20 cellular contexts compared by ENCODE assay signal in genomic region chr5:65077653-65078052, GRCh38.
A peak's percentile ranks its signal among the peaks of the same experiment; 100 is the strongest.
DNase-seq lines count a peak whose midpoint lies in the region; ATAC-seq, FAIRE-seq and TF ChIP-seq lines count a peak whose summit lies in the region.
"Had no signal": no experiment of that assay in that cellular context is flagged by ENCODE, and none has a peak within 500 bp of the region (broad histone marks: within the 10 kb centered on the region; RNA-seq: fewer than 3 reads in every experiment).

No MANE protein-coding gene starts in this region.

- H4K8ac ChIP-seq in H9 (replicated peaks; ENCODE audit: insufficient read length, low read depth, low read length) = no peak overlapping the region
- no peak overlapping the region for H4K8ac ChIP-seq in neuronal stem cell (ENCODE audit: low read depth, low read length)

- H3K4me1 Mint-ChIP-seq in H9 (peaks cover 30 to 34% of the 10 kb centered on the region in 2 experiments), astrocyte (ENCODE audit: low read depth, unreplicated experiment) (peaks cover 64% of the 10 kb centered on the region)
- peaks cover 19% of the 10 kb centered on the region for H3K4me1 Mint-ChIP-seq in activated CD8-positive, alpha-beta T cell treated with anti-CD3 and anti-CD28 coated beads, Interleukin-2, amount 10 ng/mL, durations not matched to agents 7 days and 5 days (ENCODE audit: low read depth)

- FAIRE-seq in astrocyte (lab: Jason Lieb, UNC) = no peak
- FAIRE-seq: GM12878, HTR-8/SVneo had no signal

- WGBS in H9 (ENCODE audit: extremely low coverage, insufficient read length, low lambda C conversion rate) = no CpG with 5 or more reads among the region's 4 CpGs
- WGBS in neuronal stem cell (ENCODE audit: extremely low coverage in 2 of 2, insufficient read length in 2 of 2, insufficient replicate concordance in 1 of 2), 2 donors = no CpG with 5 or more reads among the region's 4 CpGs

- no peak overlapping the region for H2BK20ac ChIP-seq in H9 (ENCODE audit: low read depth, low read length, poor library complexity, severe bottlenecking)

- H3K14ac ChIP-seq in H9 (ENCODE audit: insufficient read depth, low read length) (no peak overlapping the region), neuronal stem cell (ENCODE audit: low read length) (no peak overlapping the region)

- H3K9ac ChIP-seq in H9 (ENCODE audit: extremely low read depth, insufficient read length, low read length) (no peak overlapping the region), astrocyte (ENCODE audit: low read length) (no peak overlapping the region), iPS-18a (ENCODE audit: low read length) (peak overlapping the region; percentile 19), neuronal stem cell (ENCODE audit: low read depth, low read length, poor library complexity) (no peak overlapping the region)
- H3K9ac ChIP-seq: BLaER1 treated with 17β-estradiol and CSF1 and Interleukin-3, amounts not matched to agents 10 nM and 100 nM; SK-N-SH had no signal

- H3K79me2 ChIP-seq in H9 (ENCODE audit: insufficient read depth, low read length) (no peaks in the 10 kb centered on the region), astrocyte (ENCODE audit: insufficient read depth, low read length) (no peaks in the 10 kb centered on the region)

- H3K9me3 ChIP-seq in H9 (ENCODE audit: control insufficient read depth, low read depth, low read length) = no peaks in the 10 kb centered on the region
- no peaks in the 10 kb centered on the region for H3K9me3 ChIP-seq in astrocyte (ENCODE audit: insufficient read depth, low read depth, low read length)
- no peaks in the 10 kb centered on the region for H3K9me3 ChIP-seq in iPS-18a (ENCODE audit: control insufficient read depth, low read depth, low read length)
- H3K9me3 ChIP-seq in neuronal stem cell (replicated peaks in 1 of 2; ENCODE audit: control insufficient read depth in 2 of 2, insufficient read depth in 1 of 2, low read depth in 1 of 2, low read length in 2 of 2) = no peaks in the 10 kb centered on the region
- H3K9me3 ChIP-seq: BLaER1 treated with 17β-estradiol and CSF1 and Interleukin-3, amounts not matched to agents 10 nM and 100 nM; HAP-1; SK-N-SH had no signal

- H3K27ac Mint-ChIP-seq in H9 = peak overlapping the region in 1 of 3 experiments; percentile 57; a peak in 2 of 7 replicates
- H3K27ac Mint-ChIP-seq in astrocyte (ENCODE audit: unreplicated experiment) = peak overlapping the region; percentile 98
- no peak overlapping the region for H3K27ac Mint-ChIP-seq in activated CD8-positive, alpha-beta T cell treated with anti-CD3 and anti-CD28 coated beads, Interleukin-2, amount 10 ng/mL, durations not matched to agents 7 days and 5 days
- H3K27ac Mint-ChIP-seq: CD8-positive, alpha-beta T cell had no signal

- H3T11ph ChIP-seq in H9 (ENCODE audit: low read length) = peak overlapping the region; percentile 36

- no peak overlapping the region for H3K18ac ChIP-seq in H9 (ENCODE audit: insufficient read length, low read depth, low read length)
- no peak overlapping the region for H3K18ac ChIP-seq in neuronal stem cell (ENCODE audit: low read length)

- H4K91ac ChIP-seq in H9 (ENCODE audit: insufficient read length, low read depth, low read length) (no peak overlapping the region), neuronal stem cell (ENCODE audit: low read depth, low read length, poor library complexity) (no peak overlapping the region)

- H3K36me3 Mint-ChIP-seq in H9 (ENCODE audit: insufficient read depth in 1 of 3, low read depth in 3 of 3) = no peaks in the 10 kb centered on the region
- no peaks in the 10 kb centered on the region for H3K36me3 Mint-ChIP-seq in astrocyte (ENCODE audit: low read depth, unreplicated experiment)
- no peaks in the 10 kb centered on the region for H3K36me3 Mint-ChIP-seq in activated CD8-positive, alpha-beta T cell treated with anti-CD3 and anti-CD28 coated beads, Interleukin-2, amount 10 ng/mL, durations not matched to agents 7 days and 5 days (ENCODE audit: low read depth)
- H3K36me3 Mint-ChIP-seq: CD8-positive, alpha-beta T cell had no signal

- H3K4me3 Mint-ChIP-seq in H9 (no peak overlapping the region), astrocyte (ENCODE audit: unreplicated experiment) (no peak overlapping the region)
- H3K4me3 Mint-ChIP-seq in activated CD8-positive, alpha-beta T cell treated with anti-CD3 and anti-CD28 coated beads, Interleukin-2, amount 10 ng/mL, durations not matched to agents 7 days and 5 days = no peak overlapping the region
- H3K4me3 Mint-ChIP-seq: CD8-positive, alpha-beta T cell had no signal

- no peak overlapping the region for H4K5ac ChIP-seq in H9 (ENCODE audit: insufficient read length, low read depth, low read length)

- H2BK15ac ChIP-seq in H9 (ENCODE audit: low read depth, low read length) (no peak overlapping the region), neuronal stem cell (ENCODE audit: low read length) (no peak overlapping the region)

- H3K4me1 ChIP-seq in H9 (ENCODE audit: insufficient read depth, low read length) = no peaks in the 10 kb centered on the region; the same call in 1 of the 2 replicates
- peaks cover 3% of the 10 kb centered on the region for H3K4me1 ChIP-seq in astrocyte (ENCODE audit: insufficient read depth, low read length)
- H3K4me1 ChIP-seq in iPS-18a (ENCODE audit: control insufficient read depth, low read depth, low read length) = peaks cover 38% of the 10 kb centered on the region
- peaks cover 0 to 5% of the 10 kb centered on the region in 2 donors for H3K4me1 ChIP-seq in neuronal stem cell (ENCODE audit: control insufficient read depth in 2 of 2, insufficient read depth in 1 of 2, low read depth in 1 of 2, low read length in 2 of 2)
- H3K4me1 ChIP-seq: HAP-1 had no signal

- H3K4ac ChIP-seq in H9 (ENCODE audit: low read depth, low read length) (no peak overlapping the region), neuronal stem cell (ENCODE audit: low read length) (no peak overlapping the region)

- CTCF ChIA-PET in activated CD8-positive, alpha-beta T cell treated with anti-CD3 and anti-CD28 coated beads, Interleukin-2, amount 10 ng/mL, durations not matched to agents 7 days and 5 days (lab: Charles Lee) = interaction anchor here (0.7 to 1.9 kb wide), 4 partner anchors 10 to 405 kb away, joined by 3 to 7 read pairs (median 4); no protein-coding TSS in a partner anchor

- H3K4me3 ChIP-seq in astrocyte (ENCODE audit: insufficient read depth, low read depth, low read length) (no peak overlapping the region), iPS-18a (ENCODE audit: low read length) (no peak overlapping the region), neuronal stem cell (ENCODE audit: low read length in 2 of 2) (no peak overlapping the region)
- H3K4me3 ChIP-seq: BLaER1 treated with 17β-estradiol and CSF1 and Interleukin-3, amounts not matched to agents 10 nM and 100 nM; GM12878; HAP-1 had no signal

- no peaks in the 10 kb centered on the region for H3K27me3 ChIP-seq in H9 (ENCODE audit: insufficient read depth, low read length)
- H3K27me3 ChIP-seq in astrocyte (ENCODE audit: insufficient read depth, low read length) = no peaks in the 10 kb centered on the region
- no peaks in the 10 kb centered on the region for H3K27me3 ChIP-seq in iPS-18a (ENCODE audit: control insufficient read depth, insufficient read depth, low read length)
- no peaks in the 10 kb centered on the region for H3K27me3 ChIP-seq in neuronal stem cell (ENCODE audit: control insufficient read depth in 3 of 3, insufficient read depth in 3 of 3, low read depth in 1 of 3, low read length in 3 of 3)

- H3K79me1 ChIP-seq in H9 (ENCODE audit: insufficient read depth, low read depth, low read length, poor library complexity, severe bottlenecking) = no peaks in the 10 kb centered on the region
- no peaks in the 10 kb centered on the region for H3K79me1 ChIP-seq in neuronal stem cell (ENCODE audit: low read depth, low read length)

- no peak overlapping the region for H2AK5ac ChIP-seq in H9 (ENCODE audit: insufficient read length, low read length)
- H2AK5ac ChIP-seq in neuronal stem cell (ENCODE audit: low read depth, low read length) = no peak overlapping the region

- in situ Hi-C loops in GM13977 (cut with MboI; ENCODE audit: low pct_unique_long_range_greater_than_20kb, low sequenced_read_pairs, unreplicated experiment) = loop anchor here (25.0 kb wide), 1 partner anchor 410 kb away; the partner anchor contains the start of gene ADAMTS6

- H4K20me1 ChIP-seq in H9 (ENCODE audit: control insufficient read depth, insufficient read depth, insufficient read length) (no peaks in the 10 kb centered on the region), astrocyte (ENCODE audit: insufficient read depth, low read length) (no peaks in the 10 kb centered on the region)
- H4K20me1 ChIP-seq: BLaER1 treated with 17β-estradiol and CSF1 and Interleukin-3, amounts not matched to agents 10 nM and 100 nM had no signal

- no peaks in the 10 kb centered on the region for H3K23me2 ChIP-seq in H9 (ENCODE audit: insufficient read length, low read depth, low read length, poor library complexity, severe bottlenecking)

- no peak overlapping the region for H2BK120ac ChIP-seq in H9 (ENCODE audit: low read depth, low read length, poor library complexity, severe bottlenecking)
- H2BK120ac ChIP-seq in neuronal stem cell (ENCODE audit: low read depth, low read length) = no peak overlapping the region

- DNase-seq in H9 = no peak
- DNase-seq in astrocyte (ENCODE audit: low read depth) = no peak
- no peak for DNase-seq in neuronal stem cell (ENCODE audit: low spot score)
- no peak for DNase-seq in activated CD8-positive, alpha-beta T cell treated with anti-CD3 and anti-CD28 coated beads, Interleukin-2, amount 10 ng/mL, durations not matched to agents 7 days and 5 days
- DNase-seq in GM13977 (ENCODE audit: low spot score) = no peak
- DNase-seq: Calu3; CD8-positive, alpha-beta T cell; NCI-H1092 treated with DMSO at 0.1 percent for 48 hours; NCI-H146; NCI-H2029 treated with DMSO at 0.1 percent for 48 hours; NCI-H446 treated with DMSO at 0.1 percent for 48 hours; NK-92 treated with Interleukin-12 subunit alpha and Interleukin-12 subunit beta, amount 100 ng/mL, for 24 hours; Right ventricle myocardium superior; SK-N-SH had no signal

- peak overlapping the region; percentile 8 for H2AFZ ChIP-seq in H9 (ENCODE audit: low read length)
- H2AFZ ChIP-seq in astrocyte (ENCODE audit: low read depth, low read length) = no peak overlapping the region
- H2AFZ ChIP-seq in neuronal stem cell (ENCODE audit: low read length) = peak overlapping the region; percentile 1

- H3K23ac ChIP-seq in H9 (ENCODE audit: insufficient read length, low read depth, low read length) (no peak overlapping the region), neuronal stem cell (ENCODE audit: low read depth, low read length, poor library complexity) (no peak overlapping the region)

- no peaks in the 10 kb centered on the region for H3K36me3 ChIP-seq in astrocyte (ENCODE audit: insufficient read depth, low read length)
- no peaks in the 10 kb centered on the region for H3K36me3 ChIP-seq in iPS-18a (ENCODE audit: control insufficient read depth, low read depth, low read length)
- H3K36me3 ChIP-seq in neuronal stem cell (replicated peaks in 1 of 2; ENCODE audit: control insufficient read depth in 2 of 2, insufficient read depth in 2 of 2, low read length in 2 of 2) = no peaks in the 10 kb centered on the region
- H3K36me3 ChIP-seq: BLaER1 treated with 17β-estradiol and CSF1 and Interleukin-3, amounts not matched to agents 10 nM and 100 nM; HAP-1 had no signal

- H2BK5ac ChIP-seq in H9 (ENCODE audit: insufficient read length, low read length) (no peak overlapping the region), neuronal stem cell (ENCODE audit: low read length) (no peak overlapping the region)

- POLR2A ChIA-PET in activated CD8-positive, alpha-beta T cell treated with anti-CD3 and anti-CD28 coated beads, Interleukin-2, amount 10 ng/mL, durations not matched to agents 7 days and 5 days (lab: Charles Lee) = no interaction called here

- H3K56ac ChIP-seq in H9 (ENCODE audit: insufficient read length, low read depth, low read length) = no peak overlapping the region

- H3K9me3 Mint-ChIP-seq in H9 (no peaks in the 10 kb centered on the region), astrocyte (ENCODE audit: unreplicated experiment) (no peaks in the 10 kb centered on the region)
- H3K9me3 Mint-ChIP-seq in activated CD8-positive, alpha-beta T cell treated with anti-CD3 and anti-CD28 coated beads, Interleukin-2, amount 10 ng/mL, durations not matched to agents 7 days and 5 days (ENCODE audit: insufficient read depth) = no peaks in the 10 kb centered on the region
- H3K9me3 Mint-ChIP-seq: CD8-positive, alpha-beta T cell had no signal

- TF ChIP-seq CTCF in H9 (conservative IDR thresholded peaks at IDR 0.05) (no peak), astrocyte (IDR thresholded peaks at IDR 0.05; ENCODE audit: insufficient read depth, low read depth, low read length) (no peak), GM13977 (IDR thresholded peaks at IDR 0.05; ENCODE audit: extremely low read depth, insufficient read depth, missing control alignments) (no peak)

- H2BK12ac ChIP-seq in H9 (ENCODE audit: insufficient read length, low read depth, low read length) (no peak overlapping the region), neuronal stem cell (ENCODE audit: low read length) (no peak overlapping the region)

- H3K27me3 Mint-ChIP-seq in H9 (ENCODE audit: low read depth) (no peaks in the 10 kb centered on the region), astrocyte (ENCODE audit: low read depth, unreplicated experiment) (no peaks in the 10 kb centered on the region)
- H3K27me3 Mint-ChIP-seq in activated CD8-positive, alpha-beta T cell treated with anti-CD3 and anti-CD28 coated beads, Interleukin-2, amount 10 ng/mL, durations not matched to agents 7 days and 5 days (ENCODE audit: low read depth) = peaks cover 16% of the 10 kb centered on the region

- no peak for ATAC-seq in activated CD8-positive, alpha-beta T cell treated with anti-CD3 and anti-CD28 coated beads, Interleukin-2, amount 10 ng/mL, durations not matched to agents 7 days and 5 days
- ATAC-seq in activated CD4-positive, CD25-positive, alpha-beta regulatory T cell treated with anti-CD3 and anti-CD28 coated beads, Interleukin-2, amount 50 U/mL, for 24 hours = no peak
- ATAC-seq: CD8-positive, alpha-beta T cell; GM12878 had no signal

- H3K4me2 ChIP-seq in H9 (ENCODE audit: insufficient read depth, insufficient read length, low read length) (no peak overlapping the region), astrocyte (ENCODE audit: low read length) (no peak overlapping the region), neuronal stem cell (ENCODE audit: insufficient read depth, low read length, poor library complexity, severe bottlenecking) (no peak overlapping the region)
- H3K4me2 ChIP-seq: BLaER1 treated with 17β-estradiol and CSF1 and Interleukin-3, amounts not matched to agents 10 nM and 100 nM; SK-N-SH had no signal

- H3K27ac ChIP-seq in H9 (ENCODE audit: insufficient read length, low read depth, low read length) = no peak overlapping the region
- H3K27ac ChIP-seq in astrocyte (ENCODE audit: low read depth, low read length) = no peak overlapping the region
- no peak overlapping the region for H3K27ac ChIP-seq in iPS-18a (ENCODE audit: low read length)
- no peak overlapping the region for H3K27ac ChIP-seq in neuronal stem cell (replicated peaks; ENCODE audit: low read length)
- H3K27ac ChIP-seq: BLaER1 treated with 17β-estradiol and CSF1 and Interleukin-3, amounts not matched to agents 10 nM and 100 nM had no signal
